ENCODE assay signal across 13 cellular contexts in the genomic region with DNA sequence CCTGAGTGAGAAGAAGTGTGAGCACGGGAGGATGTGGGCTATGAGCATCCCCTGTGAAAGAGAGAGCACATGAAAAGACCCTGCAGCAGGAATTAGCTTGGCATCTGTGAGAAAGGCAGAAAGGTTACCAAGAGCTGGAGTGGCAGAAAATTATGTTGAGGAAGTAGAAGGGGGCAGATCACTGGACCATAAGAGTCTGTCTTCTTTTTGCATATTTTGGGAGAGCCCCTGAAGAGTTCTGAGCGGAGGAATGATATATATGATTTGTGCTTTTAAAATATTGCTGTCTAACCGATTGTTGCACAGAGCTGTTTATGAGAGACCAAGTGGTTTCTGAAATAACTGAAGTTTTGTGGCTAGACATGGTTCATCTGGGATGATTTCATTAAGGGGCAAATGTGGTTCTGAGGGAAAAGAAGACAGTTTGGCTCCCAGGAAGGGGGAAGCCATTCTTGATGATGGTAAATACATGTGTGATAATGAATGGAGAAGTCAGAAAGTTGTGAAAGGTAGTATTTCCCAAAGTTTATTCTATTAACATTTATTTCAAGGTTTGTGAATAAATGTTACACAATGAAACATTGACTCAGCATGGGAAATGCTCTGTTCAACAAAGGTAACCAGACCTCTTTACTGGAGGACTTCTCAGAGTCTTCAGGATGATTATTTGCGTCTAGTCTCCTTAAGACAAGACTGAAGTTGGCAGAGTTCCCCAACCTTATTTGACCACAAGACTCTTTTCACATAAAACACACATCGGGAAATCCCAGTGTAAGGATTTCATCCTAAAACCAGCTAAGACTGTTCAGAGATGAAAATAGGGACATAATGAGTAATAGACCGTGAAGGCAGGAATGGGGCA. TPM values are rescaled to one million over a fixed set of nuclear protein-coding genes. Genes with fewer than 3 reads are reported as not detected.
DNase-seq lines count a peak whose midpoint lies in the region; ATAC-seq and TF ChIP-seq lines count a peak whose summit lies in the region.
"Had no signal": no experiment of that assay in that cellular context is flagged by ENCODE, and none has a peak within 500 bp of the region (broad histone marks: within the 10 kb centered on the region; RNA-seq: fewer than 3 reads in every experiment).

No MANE protein-coding gene starts in this region.

- peak overlapping the region; percentile 55 for H3K4me3 Mint-ChIP-seq in activated B cell treated with CpG ODN at 0.5 μM for 24 hours

- H3K36me3 ChIP-seq in mesenchymal stem cell (ENCODE audit: control insufficient read depth in 1 of 2, insufficient read depth in 2 of 2, low read depth in 1 of 2, low read length in 2 of 2) (no peaks in the 10 kb centered on the region), uterus (no peaks in the 10 kb centered on the region)
- H3K36me3 ChIP-seq: lower lobe of right lung, transverse colon had no signal

- no peaks in the 10 kb centered on the region for H3K27me3 Mint-ChIP-seq in activated B cell treated with CpG ODN at 0.5 μM for 24 hours

- TF ChIP-seq POLR2A in uterus (IDR thresholded peaks at IDR 0.05), result no peak

- POLR2A ChIA-PET in activated B cell treated with CpG ODN at 0.5 μM for 24 hours (lab: Charles Lee), result interaction anchor here (0.9 to 1.2 kb wide), 4 partner anchors 9 to 37 kb away, joined by 3 to 5 read pairs (median 4); no protein-coding TSS in a partner anchor

- H2AFZ ChIP-seq in mesenchymal stem cell (ENCODE audit: low read depth, low read length), result no peak overlapping the region

- H2AK5ac ChIP-seq in mesenchymal stem cell (ENCODE audit: low read length, severe bottlenecking), result no peak overlapping the region

- H3K4me3 ChIP-seq in mesenchymal stem cell (ENCODE audit: insufficient read depth in 1 of 2, low read depth in 1 of 2, low read length in 2 of 2) (no peak overlapping the region), uterus (no peak overlapping the region)
- H3K4me3 ChIP-seq: lower lobe of right lung, transverse colon had no signal

- 95% methylated on average over 6 of the region's 6 CpGs for WGBS in mesenchymal stem cell

- no peak overlapping the region for H3K4ac ChIP-seq in mesenchymal stem cell (ENCODE audit: low read depth in 1 of 2, low read length in 2 of 2)

- H2BK120ac ChIP-seq in mesenchymal stem cell (ENCODE audit: low read depth, low read length), result no peak overlapping the region

- no peaks in the 10 kb centered on the region for H3K27me3 ChIP-seq in mesenchymal stem cell (ENCODE audit: control insufficient read depth in 1 of 2, insufficient read depth in 1 of 2, low read length in 2 of 2)
- H3K27me3 ChIP-seq in uterus, result no peaks in the 10 kb centered on the region
- H3K27me3 ChIP-seq: transverse colon had no signal

- no peak overlapping the region for H3K14ac ChIP-seq in mesenchymal stem cell (ENCODE audit: low read length in 2 of 2)

- no peaks in the 10 kb centered on the region for H3K36me3 Mint-ChIP-seq in activated B cell treated with CpG ODN at 0.5 μM for 24 hours (ENCODE audit: low read depth)

- peak; percentile 88 for ATAC-seq in activated B cell treated with CpG ODN at 0.5 μM for 24 hours (ENCODE audit: low read depth)

- DNase-seq in GM04504 (ENCODE audit: low read depth), result peak; percentile 31
- DNase-seq in HT1080 (ENCODE audit: low read depth), result peak; percentile 77
- no peak for DNase-seq in activated B cell treated with CpG ODN at 0.5 μM for 24 hours
- DNase-seq in mesenchymal stem cell, result peak; percentile 66
- DNase-seq in uterus, result no peak
- no peak for DNase-seq in SW480 (ENCODE audit: low spot score)
- no peak for DNase-seq in NCI-H446 treated with DMSO at 0.1 percent for 48 hours (lab: John Stamatoyannopoulos, UW)
- DNase-seq in head of caudate nucleus, result no peak
- DNase-seq: activated CD4-positive, alpha-beta T cell treated with anti-CD3 and anti-CD28 coated beads for 4 hours; activated effector memory CD4-positive, alpha-beta T cell treated with anti-CD3 and anti-CD28 coated beads, Interleukin-2, amount 50 U/mL, for 16 hours; lower lobe of right lung; SHP77 treated with DMSO at 0.1 percent for 48 hours; transverse colon had no signal

- H3K4me2 ChIP-seq in mesenchymal stem cell (ENCODE audit: low read length, poor library complexity, severe bottlenecking), result no peak overlapping the region

- no peak overlapping the region for H2BK12ac ChIP-seq in mesenchymal stem cell (ENCODE audit: low read length in 2 of 2)

- H3K18ac ChIP-seq in mesenchymal stem cell (ENCODE audit: low read depth in 1 of 2, low read length in 2 of 2), result no peak overlapping the region

- H3K27ac Mint-ChIP-seq in activated B cell treated with CpG ODN at 0.5 μM for 24 hours, result peak overlapping the region; percentile 77

- no peak overlapping the region for H4K91ac ChIP-seq in mesenchymal stem cell (ENCODE audit: low read length)

- H3K27ac ChIP-seq in mesenchymal stem cell (ENCODE audit: low read length, poor library complexity, severe bottlenecking), result no peak overlapping the region
- H3K27ac ChIP-seq in uterus, result no peak overlapping the region
- H3K27ac ChIP-seq: lower lobe of right lung, transverse colon had no signal

- H3K9me3 Mint-ChIP-seq in activated B cell treated with CpG ODN at 0.5 μM for 24 hours, result no peaks in the 10 kb centered on the region

- no peaks in the 10 kb centered on the region for H3K9me3 ChIP-seq in mesenchymal stem cell (ENCODE audit: control insufficient read depth, low read length)
- no peaks in the 10 kb centered on the region for H3K9me3 ChIP-seq in uterus
- H3K9me3 ChIP-seq: lower lobe of right lung, transverse colon had no signal

- no peak overlapping the region for H2BK5ac ChIP-seq in mesenchymal stem cell (ENCODE audit: low read depth, low read length, poor library complexity, severe bottlenecking)

- CTCF ChIA-PET in activated B cell treated with CpG ODN at 0.5 μM for 24 hours (lab: Charles Lee), result interaction anchor here (0.9 to 2.1 kb wide), 7 partner anchors 8 to 162 kb away, joined by 3 to 6 read pairs (median 3); no protein-coding TSS in a partner anchor

- intact Hi-C loops in activated B cell treated with CpG ODN at 0.5 μM for 24 hours (cut with micrococcal nuclease) (loop anchor here (1.0 to 5.0 kb wide), 2 partner anchors 14 to 37 kb away; no protein-coding TSS in a partner anchor), uterus (cut with DNase I; ENCODE audit: low total_unique reads) (no loop called here), head of caudate nucleus (cut with DNase I) (no loop called here)

- H4K8ac ChIP-seq in mesenchymal stem cell (ENCODE audit: low read length), result no peak overlapping the region

- H3K9ac ChIP-seq in mesenchymal stem cell (ENCODE audit: low read length), result no peak overlapping the region

- no peaks in the 10 kb centered on the region for H3K79me1 ChIP-seq in mesenchymal stem cell (replicated peaks; ENCODE audit: low read length, poor library complexity, severe bottlenecking)

- peaks cover 5% of the 10 kb centered on the region for H3K4me1 ChIP-seq in mesenchymal stem cell (ENCODE audit: control insufficient read depth, insufficient read depth, low read depth, low read length)
- H3K4me1 ChIP-seq in uterus, result no peaks in the 10 kb centered on the region
- H3K4me1 ChIP-seq: lower lobe of right lung had no signal

- H3K4me1 Mint-ChIP-seq in activated B cell treated with CpG ODN at 0.5 μM for 24 hours, result peaks cover 44% of the 10 kb centered on the region

- H2BK15ac ChIP-seq in mesenchymal stem cell (ENCODE audit: low read depth, poor library complexity, severe bottlenecking), result no peak overlapping the region

- H3K23ac ChIP-seq in mesenchymal stem cell (ENCODE audit: low read length in 2 of 2), result no peak overlapping the region

- no peak for TF ChIP-seq CTCF in activated B cell treated with CpG ODN at 0.5 μM for 24 hours (IDR thresholded peaks at IDR 0.05)
- TF ChIP-seq CTCF in uterus (IDR thresholded peaks at IDR 0.05), result no peak

RNA-seq across cellular contexts. Expression of a gene that starts 31.5 kb away (rescaled TPM):
- 0.11 and 0.17 TPM in 2 replicates for total RNA-seq in HT1080 (2014; rRNA removed; shearing (Covaris generic))
- polyA plus RNA-seq in HT1080 (2015; cell fraction: cytosol; rRNA removed), result 0.72 and 0.74 TPM in 2 replicates
- 1.1 and 1.2 TPM in 2 replicates for polyA plus RNA-seq in HT1080 (2015; cell fraction: nucleus; rRNA removed)
- total RNA-seq in activated B cell treated with CpG ODN at 0.5 μM for 24 hours (3.2 TPM in 2 replicates), uterus (1 to 10 TPM; 2.2 to 9.2 (median 3.0) TPM)
- 0.87 TPM for polyA plus RNA-seq in mesenchymal stem cell (2013, experiment 1 of 2)
- polyA plus RNA-seq in mesenchymal stem cell (2013, experiment 2 of 2), result 0.89 TPM

Comparison
In these comparisons a context has a peak if more than half of its experiments do, and no peak if none do; other contexts are left out.
1. DNase-seq: peak in GM04504 (single experiment), HT1080 (single experiment) and mesenchymal stem cell (single experiment); none in activated B cell treated with CpG ODN at 0.5 μM for 24 hours (single experiment), uterus (0 of 2), SW480 (single experiment), NCI-H446 treated with DMSO at 0.1 percent for 48 hours (single experiment) and head of caudate nucleus (0 of 42).